14 cellular contexts compared by ENCODE assay signal in the genomic region with DNA sequence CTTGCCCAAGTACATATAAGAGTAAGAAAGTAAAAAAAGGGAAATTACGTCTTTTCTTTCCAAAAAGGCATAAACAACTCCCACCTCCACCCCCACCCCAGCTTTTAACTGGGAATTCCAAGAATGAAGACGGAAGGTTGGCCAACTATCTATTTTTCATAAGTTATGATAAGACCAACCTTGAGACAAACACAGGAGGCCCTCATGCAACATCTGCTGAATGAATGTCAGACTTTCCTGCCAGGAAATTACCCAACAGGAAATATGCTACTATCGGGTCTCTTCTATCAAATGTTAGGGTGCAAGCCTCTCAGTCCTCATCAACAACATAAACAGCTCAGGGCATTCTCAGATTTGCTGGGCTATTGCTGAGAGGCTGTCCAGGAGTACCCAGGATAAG. TPM values are rescaled to one million over a fixed set of nuclear protein-coding genes. Genes with fewer than 3 reads are reported as not detected.
DNase-seq lines count a peak whose midpoint lies in the region; ATAC-seq and TF ChIP-seq lines count a peak whose summit lies in the region.
"Had no signal": no experiment of that assay in that cellular context is flagged by ENCODE, and none has a peak within 500 bp of the region (broad histone marks: within the 10 kb centered on the region; RNA-seq: fewer than 3 reads in every experiment).

No MANE protein-coding gene starts in this region.

- H3K36me3 ChIP-seq in GM23338 (ENCODE audit: insufficient read depth) (no peaks in the 10 kb centered on the region), adipocyte (ENCODE audit: control insufficient read depth, insufficient read depth, low read length, severe bottlenecking) (peaks cover 36% of the 10 kb centered on the region)

- H3K27ac ChIP-seq in GM23338 (ENCODE audit: low read depth), result no peak overlapping the region

- H3K36me3 Mint-ChIP-seq in GM23338 (ENCODE audit: low read depth), result peaks cover 20% of the 10 kb centered on the region

- H3K27me3 Mint-ChIP-seq in GM23338 (ENCODE audit: insufficient read depth, low read depth, poor library complexity), result peaks cover 10% of the 10 kb centered on the region

- no peaks in the 10 kb centered on the region for H3K9me2 ChIP-seq in GM23338 (ENCODE audit: insufficient read depth)

- peaks cover 9% of the 10 kb centered on the region; the same call in 1 of the 2 replicates for H3F3A ChIP-seq in GM23338 (replicated peaks; ENCODE audit: low read depth)

- H4K20me1 ChIP-seq in GM23338 (replicated peaks; ENCODE audit: insufficient read depth), result peaks cover 7% of the 10 kb centered on the region; the same call in 1 of the 2 replicates

- H3K4me3 ChIP-seq in GM23338 (no peak overlapping the region), adipocyte (ENCODE audit: low read length) (no peak overlapping the region)

- H3K27ac Mint-ChIP-seq in GM23338, result no peak overlapping the region

- H3K4me1 Mint-ChIP-seq in GM23338, result peaks cover 13% of the 10 kb centered on the region; the same call in 2 of the 3 replicates

- peaks cover 42% of the 10 kb centered on the region for H3K79me2 ChIP-seq in GM23338 (replicated peaks; ENCODE audit: insufficient read depth)

- no peak for TF ChIP-seq CTCF in GM23338 (conservative IDR thresholded peaks at IDR 0.05; ENCODE audit: low read depth in 2 of 2)

- H3K4me1 ChIP-seq in GM23338 (ENCODE audit: insufficient read depth) (peaks cover 10% of the 10 kb centered on the region; the same call in 1 of the 2 replicates), adipocyte (ENCODE audit: control insufficient read depth, insufficient read depth, low read length) (peaks cover 14% of the 10 kb centered on the region)
- H3K4me1 ChIP-seq: Caco-2 had no signal

- no peaks in the 10 kb centered on the region for H3K27me3 ChIP-seq in GM23338 (ENCODE audit: insufficient read depth)
- H3K27me3 ChIP-seq in adipocyte (replicated peaks; ENCODE audit: control insufficient read depth, insufficient read depth, low read length), result no peaks in the 10 kb centered on the region
- H3K27me3 ChIP-seq: sigmoid colon had no signal

- DNase-seq in AML-193 (lab: John Stamatoyannopoulos, UW) (peak; percentile 5 to 12), GM23338 (ENCODE audit: low spot score) (no peak), adipocyte (ENCODE audit: low read depth) (peak; percentile 1), lung microvascular endothelial cell (ENCODE audit: low read depth in 2 of 2) (peak; percentile 30 to 76), RKO (ENCODE audit: low spot score) (no peak), NCI-H187 treated with DMSO at 0.1 percent for 48 hours (lab: John Stamatoyannopoulos, UW) (no peak)
- no peak for DNase-seq in stimulated activated naive CD4-positive, alpha-beta T cell (lab: John Stamatoyannopoulos, UW)
- no peak for DNase-seq in activated CD4-positive, CD25-positive, alpha-beta regulatory T cell treated with anti-CD3 and anti-CD28 coated beads, Interleukin-2, amount 50 U/mL, for 72 hours
- DNase-seq: Caco-2; effector CD8-positive, alpha-beta T cell; hypothalamus; mesendoderm; RPMI8226; sigmoid colon had no signal

- no peaks in the 10 kb centered on the region for H3K9me3 ChIP-seq in adipocyte (ENCODE audit: control insufficient read depth, low read length)
- H3K9me3 ChIP-seq: Caco-2, sigmoid colon had no signal

- H3K4me2 ChIP-seq in GM23338, result no peak overlapping the region

- peaks cover 11% of the 10 kb centered on the region; the same call in 2 of the 3 replicates for H3K9me3 Mint-ChIP-seq in GM23338

- no peak overlapping the region for H3K9ac ChIP-seq in adipocyte (ENCODE audit: low read length)

- peak overlapping the region; percentile 31; the same call in 1 of the 3 replicates for H3K4me3 Mint-ChIP-seq in GM23338

- H2AFZ ChIP-seq in GM23338, result no peak overlapping the region

- no peak for ATAC-seq in GM23338

TF ChIP-seq in GM23338, 12 proteins besides CTCF, POLR2A, EP300 and RAD21 (continues in another document):
- TF ChIP-seq ZNF331 (CRISPR knock-in tag; IDR thresholded peaks at IDR 0.05; ENCODE audit: low read depth), result no peak
- no peak for TF ChIP-seq EZH2phosphoT487 (IDR thresholded peaks at IDR 0.05; ENCODE audit: unreplicated experiment)
- no peak for TF ChIP-seq ZNF114 (CRISPR knock-in tag; IDR thresholded peaks at IDR 0.05)
- no peak for TF ChIP-seq STAT1 (IDR thresholded peaks at IDR 0.05; ENCODE audit: unreplicated experiment)
- TF ChIP-seq, protein P1, sequence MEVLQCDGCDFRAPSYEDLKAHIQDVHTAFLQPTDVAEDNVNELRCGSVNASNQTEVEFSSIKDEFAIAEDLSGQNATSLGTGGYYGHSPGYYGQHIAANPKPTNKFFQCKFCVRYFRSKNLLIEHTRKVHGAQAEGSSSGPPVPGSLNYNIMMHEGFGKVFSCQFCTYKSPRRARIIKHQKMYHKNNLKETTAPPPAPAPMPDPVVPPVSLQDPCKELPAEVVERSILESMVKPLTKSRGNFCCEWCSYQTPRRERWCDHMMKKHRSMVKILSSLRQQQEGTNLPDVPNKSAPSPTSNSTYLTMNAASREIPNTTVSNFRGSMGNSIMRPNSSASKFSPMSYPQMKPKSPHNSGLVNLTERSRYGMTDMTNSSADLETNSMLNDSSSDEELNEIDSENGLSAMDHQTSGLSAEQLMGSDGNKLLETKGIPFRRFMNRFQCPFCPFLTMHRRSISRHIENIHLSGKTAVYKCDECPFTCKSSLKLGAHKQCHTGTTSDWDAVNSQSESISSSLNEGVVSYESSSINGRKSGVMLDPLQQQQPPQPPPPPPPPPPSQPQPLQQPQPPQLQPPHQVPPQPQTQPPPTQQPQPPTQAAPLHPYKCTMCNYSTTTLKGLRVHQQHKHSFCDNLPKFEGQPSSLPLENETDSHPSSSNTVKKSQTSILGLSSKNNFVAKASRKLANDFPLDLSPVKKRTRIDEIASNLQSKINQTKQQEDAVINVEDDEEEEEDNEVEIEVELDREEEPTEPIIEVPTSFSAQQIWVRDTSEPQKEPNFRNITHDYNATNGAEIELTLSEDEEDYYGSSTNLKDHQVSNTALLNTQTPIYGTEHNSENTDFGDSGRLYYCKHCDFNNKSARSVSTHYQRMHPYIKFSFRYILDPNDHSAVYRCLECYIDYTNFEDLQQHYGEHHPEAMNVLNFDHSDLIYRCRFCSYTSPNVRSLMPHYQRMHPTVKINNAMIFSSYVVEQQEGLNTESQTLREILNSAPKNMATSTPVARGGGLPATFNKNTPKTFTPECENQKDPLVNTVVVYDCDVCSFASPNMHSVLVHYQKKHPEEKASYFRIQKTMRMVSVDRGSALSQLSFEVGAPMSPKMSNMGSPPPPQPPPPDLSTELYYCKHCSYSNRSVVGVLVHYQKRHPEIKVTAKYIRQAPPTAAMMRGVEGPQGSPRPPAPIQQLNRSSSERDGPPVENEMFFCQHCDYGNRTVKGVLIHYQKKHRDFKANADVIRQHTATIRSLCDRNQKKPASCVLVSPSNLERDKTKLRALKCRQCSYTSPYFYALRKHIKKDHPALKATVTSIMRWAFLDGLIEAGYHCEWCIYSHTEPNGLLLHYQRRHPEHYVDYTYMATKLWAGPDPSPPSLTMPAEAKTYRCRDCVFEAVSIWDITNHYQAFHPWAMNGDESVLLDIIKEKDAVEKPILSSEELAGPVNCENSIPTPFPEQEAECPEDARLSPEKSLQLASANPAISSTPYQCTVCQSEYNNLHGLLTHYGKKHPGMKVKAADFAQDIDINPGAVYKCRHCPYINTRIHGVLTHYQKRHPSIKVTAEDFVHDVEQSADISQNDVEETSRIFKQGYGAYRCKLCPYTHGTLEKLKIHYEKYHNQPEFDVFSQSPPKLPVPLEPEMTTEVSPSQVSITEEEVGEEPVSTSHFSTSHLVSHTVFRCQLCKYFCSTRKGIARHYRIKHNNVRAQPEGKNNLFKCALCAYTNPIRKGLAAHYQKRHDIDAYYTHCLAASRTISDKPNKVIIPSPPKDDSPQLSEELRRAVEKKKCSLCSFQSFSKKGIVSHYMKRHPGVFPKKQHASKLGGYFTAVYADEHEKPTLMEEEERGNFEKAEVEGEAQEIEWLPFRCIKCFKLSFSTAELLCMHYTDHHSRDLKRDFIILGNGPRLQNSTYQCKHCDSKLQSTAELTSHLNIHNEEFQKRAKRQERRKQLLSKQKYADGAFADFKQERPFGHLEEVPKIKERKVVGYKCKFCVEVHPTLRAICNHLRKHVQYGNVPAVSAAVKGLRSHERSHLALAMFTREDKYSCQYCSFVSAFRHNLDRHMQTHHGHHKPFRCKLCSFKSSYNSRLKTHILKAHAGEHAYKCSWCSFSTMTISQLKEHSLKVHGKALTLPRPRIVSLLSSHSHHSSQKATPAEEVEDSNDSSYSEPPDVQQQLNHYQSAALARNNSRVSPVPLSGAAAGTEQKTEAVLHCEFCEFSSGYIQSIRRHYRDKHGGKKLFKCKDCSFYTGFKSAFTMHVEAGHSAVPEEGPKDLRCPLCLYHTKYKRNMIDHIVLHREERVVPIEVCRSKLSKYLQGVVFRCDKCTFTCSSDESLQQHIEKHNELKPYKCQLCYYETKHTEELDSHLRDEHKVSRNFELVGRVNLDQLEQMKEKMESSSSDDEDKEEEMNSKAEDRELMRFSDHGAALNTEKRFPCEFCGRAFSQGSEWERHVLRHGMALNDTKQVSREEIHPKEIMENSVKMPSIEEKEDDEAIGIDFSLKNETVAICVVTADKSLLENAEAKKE (CRISPR knock-in tag; IDR thresholded peaks at IDR 0.05), result no peak
- no peak for TF ChIP-seq EZH2 (IDR thresholded peaks at IDR 0.05; ENCODE audit: low read depth, unreplicated experiment)
- no peak for TF ChIP-seq POLR2AphosphoS5 (IDR thresholded peaks at IDR 0.05; ENCODE audit: low read depth)
- no peak for TF ChIP-seq NANOG (IDR thresholded peaks at IDR 0.05; ENCODE audit: borderline replicate concordance)
- TF ChIP-seq CREB1 (CRISPR knock-in tag; IDR thresholded peaks at IDR 0.05; ENCODE audit: low read depth), result no peak

RNA-seq across cellular contexts. Expression of a gene that starts 1.9 kb away (rescaled TPM):
- 50.7 and 55.8 TPM in 2 replicates for total RNA-seq in GM23338 (2014; rRNA removed; shearing (Covaris generic))
- polyA plus RNA-seq in GM23338 (2016; fragmentation: Nextera tagmentation; extraction: Ambion mirVana), result 22.7 and 24.9 TPM in 2 replicates
- 29.6 and 50.2 TPM in 2 replicates for total RNA-seq in lung microvascular endothelial cell

RNA-seq across cellular contexts. Expression of a gene that starts 30.0 kb away (rescaled TPM):
- total RNA-seq in GM23338 (2014; rRNA removed; shearing (Covaris generic)), result not detected in 2 replicates
- polyA plus RNA-seq in GM23338 (2016; fragmentation: Nextera tagmentation; extraction: Ambion mirVana), result 0.54 TPM in 1 of 2 replicates, not detected in the other
- total RNA-seq in lung microvascular endothelial cell, result not detected in 2 replicates

RNA-seq across cellular contexts. Expression of a gene that starts 30.1 kb away (rescaled TPM):
- total RNA-seq in GM23338 (2014; rRNA removed; shearing (Covaris generic)), result 0.27 and 4.2 TPM in 2 replicates
- 2.1 and 3.6 TPM in 2 replicates for polyA plus RNA-seq in GM23338 (2016; fragmentation: Nextera tagmentation; extraction: Ambion mirVana)
- total RNA-seq in lung microvascular endothelial cell, result 0.22 and 0.99 TPM in 2 replicates

RNA-seq across cellular contexts. Expression of a gene that starts 56.3 kb away (rescaled TPM):
- 266 and 329 TPM in 2 replicates for total RNA-seq in GM23338 (2014; rRNA removed; shearing (Covaris generic))
- polyA plus RNA-seq in GM23338 (2016; fragmentation: Nextera tagmentation; extraction: Ambion mirVana), result 553 and 576 TPM in 2 replicates
- 101 and 118 TPM in 2 replicates for total RNA-seq in lung microvascular endothelial cell

Comparison
In these comparisons a context has a peak if more than half of its experiments do, and no peak if none do; other contexts are left out.
1. DNase-seq: peak in AML-193 (2 of 2), adipocyte (single experiment) and lung microvascular endothelial cell (2 of 2); none in GM23338 (single experiment), RKO (single experiment), stimulated activated naive CD4-positive, alpha-beta T cell (0 of 6), NCI-H187 treated with DMSO at 0.1 percent for 48 hours (single experiment) and activated CD4-positive, CD25-positive, alpha-beta regulatory T cell treated with anti-CD3 and anti-CD28 coated beads, Interleukin-2, amount 50 U/mL, for 72 hours (single experiment).